ENCODE assay signal across 26 cellular contexts in the genomic region with DNA sequence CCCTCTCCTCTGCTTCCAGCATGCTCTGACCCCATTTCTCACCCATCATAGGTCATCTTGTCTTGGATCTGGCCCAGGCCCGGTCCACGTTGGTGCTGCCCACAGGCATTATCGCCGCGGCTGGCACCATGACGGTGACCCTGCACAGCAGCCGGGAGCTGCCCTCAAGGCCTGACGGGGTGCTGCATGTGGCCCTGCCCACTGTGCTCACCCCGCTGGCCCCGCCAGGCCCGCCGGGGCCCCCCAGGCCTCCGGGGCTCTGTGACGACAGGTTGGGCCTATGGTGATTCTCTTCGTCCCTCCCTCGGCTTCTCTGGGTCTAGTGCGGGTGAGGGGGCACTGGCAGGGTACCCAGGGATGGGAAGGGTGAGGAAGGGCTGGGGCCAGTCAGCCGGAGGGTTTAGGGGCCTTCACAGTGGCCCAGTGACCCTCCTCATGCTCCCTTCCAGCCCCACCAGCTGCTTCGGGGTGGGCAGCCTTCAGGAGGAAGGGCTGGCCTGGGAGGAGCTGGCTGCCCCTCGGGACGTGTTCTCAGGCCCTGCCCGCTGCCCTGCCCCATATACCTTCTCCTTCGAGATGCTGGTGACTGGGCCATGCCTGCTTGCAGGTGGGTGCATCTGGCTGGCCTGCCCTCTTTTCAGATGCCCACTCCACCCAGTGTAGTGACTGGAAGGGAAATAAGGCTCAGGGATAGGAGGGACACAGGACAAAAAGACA. TPM values are rescaled to one million over a fixed set of nuclear protein-coding genes. Genes with fewer than 3 reads are reported as not detected.
"Had no signal": no experiment of that assay in that cellular context is flagged by ENCODE, and none has a peak within 500 bp of the region (broad histone marks: within the 10 kb centered on the region; RNA-seq: fewer than 3 reads in every experiment).

No MANE protein-coding gene starts in this region.

- H3K36me3 ChIP-seq: esophagus muscularis mucosa, neutrophil, sigmoid colon, tibial nerve had no signal

- H3K9me3 ChIP-seq: esophagus muscularis mucosa, neutrophil, sigmoid colon, testis, tibial nerve had no signal

- H3K27ac ChIP-seq: epithelial cell of prostate, esophagus muscularis mucosa, neutrophil, sigmoid colon, skin epidermis, testis, tibial nerve had no signal

- DNase-seq: effector memory CD4-positive, alpha-beta T cell; foreskin fibroblast; left colon; naive thymus-derived CD4-positive, alpha-beta T cell; nephron progenitor cell; sigmoid colon; stimulated activated CD4-positive, alpha-beta T cell treated with anti-CD3 and anti-CD28 coated beads, Interleukin-2, amount 100 ng/mL, for 24 hours; stimulated activated CD4-positive, alpha-beta T cell treated with anti-CD3 and anti-CD28 coated beads, Interleukin-4, amount 100 ng/mL, for 4 hours; stimulated activated naive B cell treated with anti-CD40 and anti-IgM and Interleukin-4, amounts not matched to agents 10 μg/mL and 1 μg/mL and 100 μg/mL, for 72 hours; stimulated activated naive CD8-positive, alpha-beta T cell treated with anti-CD3 and anti-CD28 coated beads, Interleukin-15, amount 100 ng/mL, for 72 hours had no signal

- H3K27me3 ChIP-seq: testis had no signal

- H3K4me3 ChIP-seq: esophagus muscularis mucosa, sigmoid colon, skin epidermis, testis, tibial nerve had no signal

- ATAC-seq: left colon; left ventricle myocardium superior; naive thymus-derived CD4-positive, alpha-beta T cell; stimulated activated naive B cell treated with anti-CD40 and anti-IgM and Interleukin-4, amounts not matched to agents 10 μg/mL and 1 μg/mL and 100 μg/mL, for 72 hours; stimulated activated naive CD8-positive, alpha-beta T cell treated with anti-CD3 and anti-CD28 coated beads, Interleukin-15, amount 100 ng/mL, for 72 hours had no signal

RNA-seq across cellular contexts. Expression of gene VWA5B2, which starts 3.9 kb away (rescaled TPM):
- total RNA-seq: kidney epithelial cell; left ventricle myocardium superior; mesenteric fat pad; naive thymus-derived CD4-positive, alpha-beta T cell; pulmonary artery endothelial cell; subcutaneous adipose tissue; ureter had no signal

RNA-seq across cellular contexts. Expression of gene CAMK2N2, which starts 28.1 kb away (rescaled TPM):
- total RNA-seq: esophagus muscularis mucosa; left ventricle myocardium superior; lung microvascular endothelial cell; mesenteric fat pad; mononuclear cell; naive thymus-derived CD4-positive, alpha-beta T cell; pulmonary artery endothelial cell; subcutaneous adipose tissue; tibial nerve; ureter had no signal

RNA-seq across cellular contexts. Expression of gene ECE2, which starts 42.5 kb away (rescaled TPM):
- total RNA-seq: chondrocyte; kidney epithelial cell; left ventricle myocardium superior; lung microvascular endothelial cell; mesenteric fat pad; mononuclear cell; naive thymus-derived CD4-positive, alpha-beta T cell; osteocyte; pulmonary artery endothelial cell; subcutaneous adipose tissue; tibial nerve had no signal
